Comparison of ENCODE assay signal across 8 cellular contexts in genomic region chr3:186821429-186822367, GRCh38.
A peak's percentile ranks its signal among the peaks of the same experiment; 100 is the strongest.
DNase-seq lines count a peak whose midpoint lies in the region; TF ChIP-seq lines count a peak whose summit lies in the region.

No MANE protein-coding gene starts in this region.

- CTCF ChIA-PET in AG04449 (lab: Yijun Ruan, JAX): interaction anchor here (0.7 to 6.7 kb wide), 44 partner anchors 9 to 897 kb away, joined by 3 to 140 read pairs (median 4); partner anchors contain the start of genes AHSG, DNAJB11, EIF4A2 and RFC4

- POLR2A ChIA-PET in AG04449 (lab: Yijun Ruan, JAX): interaction anchor here (0.7 to 4.2 kb wide), 4 partner anchors 15 to 383 kb away, joined by 3 to 20 read pairs (median 7); partner anchors contain the start of genes EIF4A2 and RFC4

- TF ChIP-seq CTCF in AG04449 (IDR thresholded peaks at IDR 0.05; ENCODE audit: insufficient read depth, low read length, missing control alignments) (peak; percentile 35), GM12873 (IDR thresholded peaks at IDR 0.05; ENCODE audit: insufficient read depth, low read depth, low read length, missing control alignments) (peak; percentile 73)

- DNase-seq in AG04449 (ENCODE audit: low read depth, low spot score) (peak; percentile 72), NCI-H2171 treated with DMSO at 0.1 percent for 48 hours (lab: John Stamatoyannopoulos, UW) (peak; percentile 25), astrocyte of the hippocampus (ENCODE audit: low read depth, low spot score) (peak; percentile 73), left kidney (ENCODE audit: low read depth, low spot score) (peak; percentile 80), T-helper 9 cell (no peak), ecto neural progenitor cell (ENCODE audit: low spot score) (no peak)
- no peak for DNase-seq in activated naive CD4-positive, alpha-beta T cell treated with anti-CD3 and anti-CD28 coated beads, Interleukin-2, amount 50 U/mL, for 16 hours

- peak overlapping the region; percentile 48 for H3K4me3 ChIP-seq in AG04449 (ENCODE audit: low read depth, low read length)

Comparison
In these comparisons a context has a peak if more than half of its experiments do, and no peak if none do; other contexts are left out.
1. DNase-seq: peak in AG04449 (single experiment), NCI-H2171 treated with DMSO at 0.1 percent for 48 hours (single experiment), astrocyte of the hippocampus (single experiment) and left kidney (single experiment); none in T-helper 9 cell (single experiment), activated naive CD4-positive, alpha-beta T cell treated with anti-CD3 and anti-CD28 coated beads, Interleukin-2, amount 50 U/mL, for 16 hours (single experiment) and ecto neural progenitor cell (single experiment).